ENCODE assay signal across 1 cellular context in the genomic region with DNA sequence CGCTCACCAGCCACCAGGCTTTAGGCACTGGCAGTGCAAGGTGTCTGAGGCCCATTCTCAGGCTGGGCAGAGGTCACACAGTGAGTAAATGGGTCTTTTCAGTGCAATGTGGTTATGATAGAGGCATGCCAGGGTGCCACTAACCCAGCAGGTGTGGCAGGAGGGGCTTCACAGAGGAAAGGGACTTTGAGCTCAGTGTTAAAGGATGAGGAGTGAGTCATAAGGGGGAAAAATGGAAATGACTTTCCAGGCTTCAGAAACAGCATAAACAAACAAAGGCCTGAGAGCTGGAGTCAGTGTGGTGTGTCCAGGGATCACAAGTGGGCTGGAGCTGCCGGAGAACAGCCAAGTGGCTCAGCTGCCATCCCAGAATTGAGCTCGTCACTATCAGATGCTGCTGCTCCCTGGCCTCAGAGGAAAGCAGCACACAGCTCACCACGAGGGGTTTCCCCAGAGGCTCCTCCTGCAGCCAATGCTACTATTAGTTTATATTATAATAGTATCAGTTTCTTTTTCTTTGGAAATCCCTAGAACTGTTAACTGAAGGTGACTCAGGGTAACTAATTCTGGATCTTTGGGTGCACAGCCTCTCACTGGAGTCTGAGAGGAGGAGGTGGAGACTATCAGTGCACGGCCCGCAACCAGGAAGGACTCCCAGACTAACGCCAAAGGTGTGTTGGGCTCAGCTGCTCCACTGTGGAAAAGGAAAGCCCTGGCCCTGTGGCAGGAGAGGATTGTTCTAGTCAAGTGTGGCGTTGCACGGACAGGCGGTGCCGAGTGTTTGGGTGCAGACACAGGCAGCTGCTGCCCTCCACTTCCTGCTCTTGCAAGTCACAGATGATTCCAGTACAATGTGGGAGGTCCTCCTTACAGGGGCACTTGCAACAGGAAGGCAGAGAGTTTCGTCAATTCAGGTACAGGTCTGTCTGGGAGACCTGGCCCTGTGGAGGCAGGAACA.
TF ChIP-seq lines count a peak whose summit lies in the region.

No MANE protein-coding gene starts in this region.

TF ChIP-seq in HepG2, 621 proteins besides CTCF, POLR2A, EP300 and RAD21 (continues in another document):
- TF ChIP-seq, protein P1, sequence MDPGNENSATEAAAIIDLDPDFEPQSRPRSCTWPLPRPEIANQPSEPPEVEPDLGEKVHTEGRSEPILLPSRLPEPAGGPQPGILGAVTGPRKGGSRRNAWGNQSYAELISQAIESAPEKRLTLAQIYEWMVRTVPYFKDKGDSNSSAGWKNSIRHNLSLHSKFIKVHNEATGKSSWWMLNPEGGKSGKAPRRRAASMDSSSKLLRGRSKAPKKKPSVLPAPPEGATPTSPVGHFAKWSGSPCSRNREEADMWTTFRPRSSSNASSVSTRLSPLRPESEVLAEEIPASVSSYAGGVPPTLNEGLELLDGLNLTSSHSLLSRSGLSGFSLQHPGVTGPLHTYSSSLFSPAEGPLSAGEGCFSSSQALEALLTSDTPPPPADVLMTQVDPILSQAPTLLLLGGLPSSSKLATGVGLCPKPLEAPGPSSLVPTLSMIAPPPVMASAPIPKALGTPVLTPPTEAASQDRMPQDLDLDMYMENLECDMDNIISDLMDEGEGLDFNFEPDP (CRISPR knock-in tag; conservative IDR thresholded peaks at IDR 0.05) = no peak
- no peak for TF ChIP-seq NFIB (CRISPR knock-in tag; IDR thresholded peaks at IDR 0.05; ENCODE audit: borderline replicate concordance)
- TF ChIP-seq HNF4A (CRISPR knock-in tag; IDR thresholded peaks at IDR 0.05) = peak; percentile 78
- TF ChIP-seq TAF1 (CRISPR knock-in tag; IDR thresholded peaks at IDR 0.05) = no peak
- TF ChIP-seq, protein P2, sequence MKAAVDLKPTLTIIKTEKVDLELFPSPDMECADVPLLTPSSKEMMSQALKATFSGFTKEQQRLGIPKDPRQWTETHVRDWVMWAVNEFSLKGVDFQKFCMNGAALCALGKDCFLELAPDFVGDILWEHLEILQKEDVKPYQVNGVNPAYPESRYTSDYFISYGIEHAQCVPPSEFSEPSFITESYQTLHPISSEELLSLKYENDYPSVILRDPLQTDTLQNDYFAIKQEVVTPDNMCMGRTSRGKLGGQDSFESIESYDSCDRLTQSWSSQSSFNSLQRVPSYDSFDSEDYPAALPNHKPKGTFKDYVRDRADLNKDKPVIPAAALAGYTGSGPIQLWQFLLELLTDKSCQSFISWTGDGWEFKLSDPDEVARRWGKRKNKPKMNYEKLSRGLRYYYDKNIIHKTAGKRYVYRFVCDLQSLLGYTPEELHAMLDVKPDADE (CRISPR knock-in tag; IDR thresholded peaks at IDR 0.05) = no peak
- TF ChIP-seq ZNF747 (CRISPR knock-in tag; IDR thresholded peaks at IDR 0.05; ENCODE audit: borderline replicate concordance) = no peak
- TF ChIP-seq, protein P3, sequence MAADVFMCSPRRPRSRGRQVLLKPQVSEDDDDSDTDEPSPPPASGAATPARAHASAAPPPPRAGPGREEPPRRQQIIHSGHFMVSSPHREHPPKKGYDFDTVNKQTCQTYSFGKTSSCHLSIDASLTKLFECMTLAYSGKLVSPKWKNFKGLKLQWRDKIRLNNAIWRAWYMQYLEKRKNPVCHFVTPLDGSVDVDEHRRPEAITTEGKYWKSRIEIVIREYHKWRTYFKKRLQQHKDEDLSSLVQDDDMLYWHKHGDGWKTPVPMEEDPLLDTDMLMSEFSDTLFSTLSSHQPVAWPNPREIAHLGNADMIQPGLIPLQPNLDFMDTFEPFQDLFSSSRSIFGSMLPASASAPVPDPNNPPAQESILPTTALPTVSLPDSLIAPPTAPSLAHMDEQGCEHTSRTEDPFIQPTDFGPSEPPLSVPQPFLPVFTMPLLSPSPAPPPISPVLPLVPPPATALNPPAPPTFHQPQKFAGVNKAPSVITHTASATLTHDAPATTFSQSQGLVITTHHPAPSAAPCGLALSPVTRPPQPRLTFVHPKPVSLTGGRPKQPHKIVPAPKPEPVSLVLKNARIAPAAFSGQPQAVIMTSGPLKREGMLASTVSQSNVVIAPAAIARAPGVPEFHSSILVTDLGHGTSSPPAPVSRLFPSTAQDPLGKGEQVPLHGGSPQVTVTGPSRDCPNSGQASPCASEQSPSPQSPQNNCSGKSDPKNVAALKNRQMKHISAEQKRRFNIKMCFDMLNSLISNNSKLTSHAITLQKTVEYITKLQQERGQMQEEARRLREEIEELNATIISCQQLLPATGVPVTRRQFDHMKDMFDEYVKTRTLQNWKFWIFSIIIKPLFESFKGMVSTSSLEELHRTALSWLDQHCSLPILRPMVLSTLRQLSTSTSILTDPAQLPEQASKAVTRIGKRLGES (CRISPR knock-in tag; IDR thresholded peaks at IDR 0.05; ENCODE audit: borderline replicate concordance) = no peak
- peak in 1 of 2 experiments; percentile 45; a peak in 1 of 4 replicates for TF ChIP-seq KLF16 (CRISPR knock-in tag; IDR thresholded peaks at IDR 0.05)
- TF ChIP-seq ARID2 (CRISPR knock-in tag; IDR thresholded peaks at IDR 0.05; ENCODE audit: borderline replicate concordance) = no peak
- no peak for TF ChIP-seq EEA1 (CRISPR knock-in tag; IDR thresholded peaks at IDR 0.05; ENCODE audit: borderline replicate concordance)
- TF ChIP-seq RBAK (CRISPR knock-in tag; IDR thresholded peaks at IDR 0.05) = no peak
- no peak for TF ChIP-seq CBX1 (IDR thresholded peaks at IDR 0.05; ENCODE audit: low read depth)
- no peak for TF ChIP-seq ZNF564 (CRISPR knock-in tag; IDR thresholded peaks at IDR 0.05)
- no peak for TF ChIP-seq ZNF44 (CRISPR knock-in tag; IDR thresholded peaks at IDR 0.05)
- no peak for TF ChIP-seq SUZ12 (IDR thresholded peaks at IDR 0.05; ENCODE audit: low read depth, low read length)
- TF ChIP-seq ZNF121 (CRISPR knock-in tag; IDR thresholded peaks at IDR 0.05) = no peak
- no peak; the same call in 1 of the 2 replicates for TF ChIP-seq RCOR2 (CRISPR knock-in tag; IDR thresholded peaks at IDR 0.05)
- TF ChIP-seq GTF2F1 (IDR thresholded peaks at IDR 0.05; ENCODE audit: low read length) = no peak
- TF ChIP-seq, protein P4, sequence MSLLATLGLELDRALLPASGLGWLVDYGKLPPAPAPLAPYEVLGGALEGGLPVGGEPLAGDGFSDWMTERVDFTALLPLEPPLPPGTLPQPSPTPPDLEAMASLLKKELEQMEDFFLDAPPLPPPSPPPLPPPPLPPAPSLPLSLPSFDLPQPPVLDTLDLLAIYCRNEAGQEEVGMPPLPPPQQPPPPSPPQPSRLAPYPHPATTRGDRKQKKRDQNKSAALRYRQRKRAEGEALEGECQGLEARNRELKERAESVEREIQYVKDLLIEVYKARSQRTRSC (CRISPR knock-in tag; IDR thresholded peaks at IDR 0.05; ENCODE audit: low read depth) = no peak
- TF ChIP-seq, protein P5, sequence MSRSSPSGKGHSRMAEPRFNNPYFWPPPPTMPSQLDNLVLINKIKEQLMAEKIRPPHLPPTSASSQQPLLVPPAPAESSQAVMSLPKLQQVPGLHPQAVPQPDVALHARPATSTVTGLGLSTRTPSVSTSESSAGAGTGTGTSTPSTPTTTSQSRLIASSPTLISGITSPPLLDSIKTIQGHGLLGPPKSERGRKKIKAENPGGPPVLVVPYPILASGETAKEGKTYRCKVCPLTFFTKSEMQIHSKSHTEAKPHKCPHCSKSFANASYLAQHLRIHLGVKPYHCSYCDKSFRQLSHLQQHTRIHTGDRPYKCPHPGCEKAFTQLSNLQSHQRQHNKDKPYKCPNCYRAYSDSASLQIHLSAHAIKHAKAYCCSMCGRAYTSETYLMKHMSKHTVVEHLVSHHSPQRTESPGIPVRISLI (CRISPR knock-in tag; IDR thresholded peaks at IDR 0.05; ENCODE audit: borderline replicate concordance) = no peak
- TF ChIP-seq, protein P6, sequence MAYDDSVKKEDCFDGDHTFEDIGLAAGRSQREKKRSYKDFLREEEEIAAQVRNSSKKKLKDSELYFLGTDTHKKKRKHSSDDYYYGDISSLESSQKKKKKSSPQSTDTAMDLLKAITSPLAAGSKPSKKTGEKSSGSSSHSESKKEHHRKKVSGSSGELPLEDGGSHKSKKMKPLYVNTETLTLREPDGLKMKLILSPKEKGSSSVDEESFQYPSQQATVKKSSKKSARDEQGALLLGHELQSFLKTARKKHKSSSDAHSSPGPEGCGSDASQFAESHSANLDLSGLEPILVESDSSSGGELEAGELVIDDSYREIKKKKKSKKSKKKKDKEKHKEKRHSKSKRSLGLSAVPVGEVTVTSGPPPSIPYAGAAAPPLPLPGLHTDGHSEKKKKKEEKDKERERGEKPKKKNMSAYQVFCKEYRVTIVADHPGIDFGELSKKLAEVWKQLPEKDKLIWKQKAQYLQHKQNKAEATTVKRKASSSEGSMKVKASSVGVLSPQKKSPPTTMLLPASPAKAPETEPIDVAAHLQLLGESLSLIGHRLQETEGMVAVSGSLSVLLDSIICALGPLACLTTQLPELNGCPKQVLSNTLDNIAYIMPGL (CRISPR knock-in tag; IDR thresholded peaks at IDR 0.05; ENCODE audit: borderline replicate concordance in 1 of 2, low read depth in 1 of 2) = peak in 1 of 2 experiments; percentile 57; a peak in 1 of 4 replicates
- TF ChIP-seq, protein P7, sequence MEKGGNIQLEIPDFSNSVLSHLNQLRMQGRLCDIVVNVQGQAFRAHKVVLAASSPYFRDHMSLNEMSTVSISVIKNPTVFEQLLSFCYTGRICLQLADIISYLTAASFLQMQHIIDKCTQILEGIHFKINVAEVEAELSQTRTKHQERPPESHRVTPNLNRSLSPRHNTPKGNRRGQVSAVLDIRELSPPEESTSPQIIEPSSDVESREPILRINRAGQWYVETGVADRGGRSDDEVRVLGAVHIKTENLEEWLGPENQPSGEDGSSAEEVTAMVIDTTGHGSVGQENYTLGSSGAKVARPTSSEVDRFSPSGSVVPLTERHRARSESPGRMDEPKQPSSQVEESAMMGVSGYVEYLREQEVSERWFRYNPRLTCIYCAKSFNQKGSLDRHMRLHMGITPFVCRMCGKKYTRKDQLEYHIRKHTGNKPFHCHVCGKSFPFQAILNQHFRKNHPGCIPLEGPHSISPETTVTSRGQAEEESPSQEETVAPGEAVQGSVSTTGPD (CRISPR knock-in tag; IDR thresholded peaks at IDR 0.05) = no peak; the same call in 1 of the 2 replicates
- TF ChIP-seq CREM (IDR thresholded peaks at IDR 0.05) = 0 out of 2 replicates have a peak, but pooled peaks have one; percentile 25
- TF ChIP-seq CREM (CRISPR knock-in tag; IDR thresholded peaks at IDR 0.05) = no peak
- TF ChIP-seq, protein P8, sequence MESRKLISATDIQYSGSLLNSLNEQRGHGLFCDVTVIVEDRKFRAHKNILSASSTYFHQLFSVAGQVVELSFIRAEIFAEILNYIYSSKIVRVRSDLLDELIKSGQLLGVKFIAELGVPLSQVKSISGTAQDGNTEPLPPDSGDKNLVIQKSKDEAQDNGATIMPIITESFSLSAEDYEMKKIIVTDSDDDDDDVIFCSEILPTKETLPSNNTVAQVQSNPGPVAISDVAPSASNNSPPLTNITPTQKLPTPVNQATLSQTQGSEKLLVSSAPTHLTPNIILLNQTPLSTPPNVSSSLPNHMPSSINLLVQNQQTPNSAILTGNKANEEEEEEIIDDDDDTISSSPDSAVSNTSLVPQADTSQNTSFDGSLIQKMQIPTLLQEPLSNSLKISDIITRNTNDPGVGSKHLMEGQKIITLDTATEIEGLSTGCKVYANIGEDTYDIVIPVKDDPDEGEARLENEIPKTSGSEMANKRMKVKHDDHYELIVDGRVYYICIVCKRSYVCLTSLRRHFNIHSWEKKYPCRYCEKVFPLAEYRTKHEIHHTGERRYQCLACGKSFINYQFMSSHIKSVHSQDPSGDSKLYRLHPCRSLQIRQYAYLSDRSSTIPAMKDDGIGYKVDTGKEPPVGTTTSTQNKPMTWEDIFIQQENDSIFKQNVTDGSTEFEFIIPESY (CRISPR knock-in tag; IDR thresholded peaks at IDR 0.05) = 0 out of 2 replicates have a peak, but pooled peaks have one; percentile 11
- no peak for TF ChIP-seq ZNF749 (CRISPR knock-in tag; IDR thresholded peaks at IDR 0.05; ENCODE audit: borderline replicate concordance)
- TF ChIP-seq TCF7 (IDR thresholded peaks at IDR 0.05; ENCODE audit: low read depth) = peak; percentile 17; the same call in 1 of the 2 replicates
- no peak for TF ChIP-seq SMC3 (IDR thresholded peaks at IDR 0.05; ENCODE audit: low read length)
- TF ChIP-seq, protein P9, sequence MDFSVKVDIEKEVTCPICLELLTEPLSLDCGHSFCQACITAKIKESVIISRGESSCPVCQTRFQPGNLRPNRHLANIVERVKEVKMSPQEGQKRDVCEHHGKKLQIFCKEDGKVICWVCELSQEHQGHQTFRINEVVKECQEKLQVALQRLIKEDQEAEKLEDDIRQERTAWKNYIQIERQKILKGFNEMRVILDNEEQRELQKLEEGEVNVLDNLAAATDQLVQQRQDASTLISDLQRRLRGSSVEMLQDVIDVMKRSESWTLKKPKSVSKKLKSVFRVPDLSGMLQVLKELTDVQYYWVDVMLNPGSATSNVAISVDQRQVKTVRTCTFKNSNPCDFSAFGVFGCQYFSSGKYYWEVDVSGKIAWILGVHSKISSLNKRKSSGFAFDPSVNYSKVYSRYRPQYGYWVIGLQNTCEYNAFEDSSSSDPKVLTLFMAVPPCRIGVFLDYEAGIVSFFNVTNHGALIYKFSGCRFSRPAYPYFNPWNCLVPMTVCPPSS (IDR thresholded peaks at IDR 0.05) = no peak
- TF ChIP-seq ZNF160 (CRISPR knock-in tag; IDR thresholded peaks at IDR 0.05) = no peak
- no peak for TF ChIP-seq ZSCAN21 (CRISPR knock-in tag; IDR thresholded peaks at IDR 0.05; ENCODE audit: borderline replicate concordance)
- TF ChIP-seq, protein P10, sequence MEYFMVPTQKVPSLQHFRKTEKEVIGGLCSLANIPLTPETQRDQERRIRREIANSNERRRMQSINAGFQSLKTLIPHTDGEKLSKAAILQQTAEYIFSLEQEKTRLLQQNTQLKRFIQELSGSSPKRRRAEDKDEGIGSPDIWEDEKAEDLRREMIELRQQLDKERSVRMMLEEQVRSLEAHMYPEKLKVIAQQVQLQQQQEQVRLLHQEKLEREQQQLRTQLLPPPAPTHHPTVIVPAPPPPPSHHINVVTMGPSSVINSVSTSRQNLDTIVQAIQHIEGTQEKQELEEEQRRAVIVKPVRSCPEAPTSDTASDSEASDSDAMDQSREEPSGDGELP (IDR thresholded peaks at IDR 0.05; ENCODE audit: borderline replicate concordance, low read depth) = no peak; the same call in 1 of the 2 replicates
- TF ChIP-seq MTF2 (CRISPR knock-in tag; IDR thresholded peaks at IDR 0.05; ENCODE audit: borderline replicate concordance) = no peak
- TF ChIP-seq ZNF10 (CRISPR knock-in tag; IDR thresholded peaks at IDR 0.05; ENCODE audit: borderline replicate concordance, low read depth) = no peak
- TF ChIP-seq, protein P11, sequence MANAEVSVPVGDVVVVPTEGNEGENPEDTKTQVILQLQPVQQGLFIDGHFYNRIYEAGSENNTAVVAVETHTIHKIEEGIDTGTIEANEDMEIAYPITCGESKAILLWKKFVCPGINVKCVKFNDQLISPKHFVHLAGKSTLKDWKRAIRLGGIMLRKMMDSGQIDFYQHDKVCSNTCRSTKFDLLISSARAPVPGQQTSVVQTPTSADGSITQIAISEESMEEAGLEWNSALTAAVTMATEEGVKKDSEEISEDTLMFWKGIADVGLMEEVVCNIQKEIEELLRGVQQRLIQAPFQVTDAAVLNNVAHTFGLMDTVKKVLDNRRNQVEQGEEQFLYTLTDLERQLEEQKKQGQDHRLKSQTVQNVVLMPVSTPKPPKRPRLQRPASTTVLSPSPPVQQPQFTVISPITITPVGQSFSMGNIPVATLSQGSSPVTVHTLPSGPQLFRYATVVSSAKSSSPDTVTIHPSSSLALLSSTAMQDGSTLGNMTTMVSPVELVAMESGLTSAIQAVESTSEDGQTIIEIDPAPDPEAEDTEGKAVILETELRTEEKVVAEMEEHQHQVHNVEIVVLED (CRISPR knock-in tag; IDR thresholded peaks at IDR 0.05; ENCODE audit: borderline replicate concordance) = no peak
- TF ChIP-seq ZNF556 (CRISPR knock-in tag; IDR thresholded peaks at IDR 0.05; ENCODE audit: borderline replicate concordance) = peak; percentile 64; the same call in 1 of the 2 replicates
- TF ChIP-seq RFX1 (IDR thresholded peaks at IDR 0.05) = no peak
- TF ChIP-seq ZNF550 (CRISPR knock-in tag; IDR thresholded peaks at IDR 0.05; ENCODE audit: borderline replicate concordance) = no peak
- no peak for TF ChIP-seq LCORL (IDR thresholded peaks at IDR 0.05)
- TF ChIP-seq LCORL (CRISPR knock-in tag; IDR thresholded peaks at IDR 0.05) = no peak
- TF ChIP-seq GPN1 (CRISPR knock-in tag; IDR thresholded peaks at IDR 0.05; ENCODE audit: borderline replicate concordance) = no peak
- TF ChIP-seq ZSCAN25 (CRISPR knock-in tag; IDR thresholded peaks at IDR 0.05) = no peak
- TF ChIP-seq RNF2 (conservative IDR thresholded peaks at IDR 0.05; ENCODE audit: low read depth) = no peak
